8 cellular contexts compared by ENCODE assay signal in the genomic region with DNA sequence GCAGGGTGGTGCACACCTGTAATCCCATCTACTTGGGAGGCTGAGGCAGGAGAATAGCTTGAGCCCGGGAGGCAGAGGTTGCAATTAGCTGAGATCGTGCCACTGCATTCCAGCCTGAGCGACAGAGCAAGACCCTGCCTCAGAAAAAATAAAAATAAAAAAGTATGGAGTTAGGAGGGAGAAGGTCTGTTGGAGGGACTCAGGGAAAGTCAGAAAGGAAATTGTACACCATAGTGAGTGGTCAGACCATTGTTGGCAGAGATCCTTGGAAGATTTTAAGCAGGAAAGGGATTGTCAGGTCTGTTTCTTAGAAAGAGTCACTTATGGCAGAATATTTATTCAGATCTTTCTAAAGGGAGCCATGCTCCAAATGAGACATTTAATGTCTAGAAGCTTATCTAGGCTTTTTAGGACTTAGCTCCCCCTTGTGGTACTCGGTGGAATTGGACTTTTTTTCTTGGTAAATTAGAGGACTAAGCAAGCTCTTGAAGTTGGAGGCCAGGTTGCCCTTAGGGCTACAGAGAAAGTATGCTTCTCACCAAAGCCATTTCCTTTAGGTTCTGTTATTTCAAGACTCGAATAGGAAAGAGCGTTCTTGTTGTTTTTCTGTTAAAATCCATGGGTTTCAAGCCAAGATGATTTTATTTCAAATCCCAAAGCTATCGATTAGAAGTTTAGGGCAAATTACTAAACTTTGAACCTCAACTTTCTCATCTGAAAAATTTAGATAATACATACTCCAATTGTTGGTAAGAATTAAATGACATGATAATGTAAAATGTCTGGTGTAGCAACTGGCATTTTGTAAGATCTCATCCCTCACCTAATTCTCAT. TPM values are rescaled to one million over a fixed set of nuclear protein-coding genes. Genes with fewer than 3 reads are reported as not detected.
DNase-seq lines count a peak whose midpoint lies in the region; ATAC-seq, FAIRE-seq and TF ChIP-seq lines count a peak whose summit lies in the region.

No MANE protein-coding gene starts in this region.

- TF ChIP-seq CTCF in GM23338 (conservative IDR thresholded peaks at IDR 0.05; ENCODE audit: low read depth in 2 of 2), result peak; percentile 80 to 95
- TF ChIP-seq CTCF in Peyer's patch (IDR thresholded peaks at IDR 0.05), result peak; percentile 66 to 95 (median 88)
- TF ChIP-seq CTCF in parathyroid adenoma (IDR thresholded peaks at IDR 0.05), result peak; percentile 82

- H3K36me3 ChIP-seq in GM23338 (ENCODE audit: insufficient read depth) (peaks cover 31% of the 10 kb centered on the region; the same call in 1 of the 2 replicates), Peyer's patch (peaks cover 0 to 65% (median 0%) of the 10 kb centered on the region in 3 donors), parathyroid adenoma (ENCODE audit: control insufficient read depth, insufficient read depth, low read length) (no peaks in the 10 kb centered on the region)

- intact Hi-C loops in activated T-helper 2 cell treated with anti-CD3 and anti-CD28 coated beads, Interferon-gamma antibody, Interleukin-2, Interleukin-4, amounts not matched to agents 10 μg/mL and 5 μg/mL and 100 μg/mL, durations not matched to agents 14 hours and 24 hours and 36 hours (cut with micrococcal nuclease), result loop anchor here (1.0 to 5.0 kb wide), 3 partner anchors 16 to 169 kb away; a partner anchor contains a TSS

- no peaks in the 10 kb centered on the region for H3K9me2 ChIP-seq in GM23338 (ENCODE audit: insufficient read depth)

- no peaks in the 10 kb centered on the region for H3K79me2 ChIP-seq in GM23338 (replicated peaks; ENCODE audit: insufficient read depth)
- no peaks in the 10 kb centered on the region for H3K79me2 ChIP-seq in parathyroid adenoma

- H3K4me1 Mint-ChIP-seq in GM23338, result no peaks in the 10 kb centered on the region
- H3K4me1 Mint-ChIP-seq in activated T-helper 2 cell treated with anti-CD3 and anti-CD28 coated beads, Interferon-gamma antibody, Interleukin-2, Interleukin-4, amounts not matched to agents 10 μg/mL and 5 μg/mL and 100 μg/mL, durations not matched to agents 14 hours and 24 hours and 36 hours (ENCODE audit: low read depth), result peaks cover 10% of the 10 kb centered on the region

- peak; percentile 93 for FAIRE-seq in G401.6 (lab: Jason Lieb, UNC)
- FAIRE-seq in frontal cortex (lab: Jason Lieb, UNC), result peak; percentile 3

- ATAC-seq in GM23338 (peak; percentile 74), HG02763 (IDR thresholded peaks at IDR 0.05; ENCODE audit: unreplicated experiment) (no peak)

- DNase-seq in GM23338 (ENCODE audit: low spot score) (peak; percentile 94), LoVo (ENCODE audit: low spot score) (peak; percentile 80), Peyer's patch (peak in 2 of 3 donors; percentile 61 to 82), frontal cortex (ENCODE audit: low spot score in 2 of 2) (peak; percentile 21 to 43)
- peak; percentile 53 for DNase-seq in activated T-helper 2 cell treated with anti-CD3 and anti-CD28 coated beads, Interferon-gamma antibody, Interleukin-2, Interleukin-4, amounts not matched to agents 10 μg/mL and 5 μg/mL and 100 μg/mL, durations not matched to agents 14 hours and 24 hours and 36 hours (ENCODE audit: low spot score)

- no peak overlapping the region for H3K27ac Mint-ChIP-seq in GM23338
- H3K27ac Mint-ChIP-seq in activated T-helper 2 cell treated with anti-CD3 and anti-CD28 coated beads, Interferon-gamma antibody, Interleukin-2, Interleukin-4, amounts not matched to agents 10 μg/mL and 5 μg/mL and 100 μg/mL, durations not matched to agents 14 hours and 24 hours and 36 hours, result no peak overlapping the region

- peaks cover 53% of the 10 kb centered on the region for H3K36me3 Mint-ChIP-seq in GM23338 (ENCODE audit: low read depth)
- peaks cover 58% of the 10 kb centered on the region for H3K36me3 Mint-ChIP-seq in activated T-helper 2 cell treated with anti-CD3 and anti-CD28 coated beads, Interferon-gamma antibody, Interleukin-2, Interleukin-4, amounts not matched to agents 10 μg/mL and 5 μg/mL and 100 μg/mL, durations not matched to agents 14 hours and 24 hours and 36 hours (ENCODE audit: low read depth)

- TF ChIP-seq POLR2A in Peyer's patch (IDR thresholded peaks at IDR 0.05), result no peak

- no peak overlapping the region for H3K9ac ChIP-seq in parathyroid adenoma

- H3K4me1 ChIP-seq in GM23338 (ENCODE audit: insufficient read depth), result no peaks in the 10 kb centered on the region
- H3K4me1 ChIP-seq in Peyer's patch, result no peaks in the 10 kb centered on the region
- no peaks in the 10 kb centered on the region for H3K4me1 ChIP-seq in parathyroid adenoma

- H3K27me3 ChIP-seq in GM23338 (ENCODE audit: insufficient read depth), result no peaks in the 10 kb centered on the region
- H3K27me3 ChIP-seq in Peyer's patch, result no peaks in the 10 kb centered on the region
- no peaks in the 10 kb centered on the region for H3K27me3 ChIP-seq in parathyroid adenoma (ENCODE audit: control insufficient read depth, insufficient read depth, low read length)

- no peaks in the 10 kb centered on the region for H3K27me3 Mint-ChIP-seq in GM23338 (ENCODE audit: insufficient read depth, low read depth, poor library complexity)
- H3K27me3 Mint-ChIP-seq in activated T-helper 2 cell treated with anti-CD3 and anti-CD28 coated beads, Interferon-gamma antibody, Interleukin-2, Interleukin-4, amounts not matched to agents 10 μg/mL and 5 μg/mL and 100 μg/mL, durations not matched to agents 14 hours and 24 hours and 36 hours (ENCODE audit: low read depth), result no peaks in the 10 kb centered on the region

- H3K4me3 Mint-ChIP-seq in GM23338, result no peak overlapping the region
- no peak overlapping the region for H3K4me3 Mint-ChIP-seq in activated T-helper 2 cell treated with anti-CD3 and anti-CD28 coated beads, Interferon-gamma antibody, Interleukin-2, Interleukin-4, amounts not matched to agents 10 μg/mL and 5 μg/mL and 100 μg/mL, durations not matched to agents 14 hours and 24 hours and 36 hours (ENCODE audit: low read depth)

- H4K20me1 ChIP-seq in GM23338 (replicated peaks; ENCODE audit: insufficient read depth), result no peaks in the 10 kb centered on the region; the same call in none of the 2 replicates

- H2AFZ ChIP-seq in GM23338 (no peak overlapping the region), parathyroid adenoma (no peak overlapping the region)

- H3K4me2 ChIP-seq in GM23338, result no peak overlapping the region
- H3K4me2 ChIP-seq in parathyroid adenoma (ENCODE audit: low read length), result no peak overlapping the region

- H3K4me3 ChIP-seq in GM23338 (no peak overlapping the region), Peyer's patch (no peak overlapping the region), parathyroid adenoma (ENCODE audit: low read depth, low read length) (no peak overlapping the region)

- H3F3A ChIP-seq in GM23338 (replicated peaks; ENCODE audit: low read depth), result no peaks in the 10 kb centered on the region

- no peaks in the 10 kb centered on the region for H3K9me3 ChIP-seq in Peyer's patch
- H3K9me3 ChIP-seq in parathyroid adenoma (ENCODE audit: control insufficient read depth, low read length), result no peaks in the 10 kb centered on the region

- H3K27ac ChIP-seq in GM23338 (ENCODE audit: low read depth) (no peak overlapping the region), Peyer's patch (no peak overlapping the region), parathyroid adenoma (no peak overlapping the region)

- no peaks in the 10 kb centered on the region; the same call in 2 of the 3 replicates for H3K9me3 Mint-ChIP-seq in GM23338
- no peaks in the 10 kb centered on the region for H3K9me3 Mint-ChIP-seq in activated T-helper 2 cell treated with anti-CD3 and anti-CD28 coated beads, Interferon-gamma antibody, Interleukin-2, Interleukin-4, amounts not matched to agents 10 μg/mL and 5 μg/mL and 100 μg/mL, durations not matched to agents 14 hours and 24 hours and 36 hours

RNA-seq across cellular contexts. Expression of a gene that starts 16.5 kb away (rescaled TPM):
- 32.7 and 42.6 TPM in 2 replicates for total RNA-seq in GM23338 (2014; rRNA removed; shearing (Covaris generic))
- 33.4 and 40.0 TPM in 2 replicates for polyA plus RNA-seq in GM23338 (2016; fragmentation: Nextera tagmentation; extraction: Ambion mirVana)
- total RNA-seq in Peyer's patch (100 to 1,000 TPM in 1 of 4 donors, 10 to 100 TPM in 3; 53.1 to 133 (median 75.0) TPM), frontal cortex (46.5 TPM)
- total RNA-seq in activated T-helper 2 cell treated with anti-CD3 and anti-CD28 coated beads, Interferon-gamma antibody, Interleukin-2, Interleukin-4, amounts not matched to agents 10 μg/mL and 5 μg/mL and 100 μg/mL, durations not matched to agents 14 hours and 24 hours and 36 hours, result 40.6 and 44.4 TPM in 2 replicates

RNA-seq across cellular contexts. Expression of a gene that starts 44.7 kb away (rescaled TPM):
- total RNA-seq in GM23338 (2014; rRNA removed; shearing (Covaris generic)), result 13.3 and 16.3 TPM in 2 replicates
- 5.5 and 5.7 TPM in 2 replicates for polyA plus RNA-seq in GM23338 (2016; fragmentation: Nextera tagmentation; extraction: Ambion mirVana)
- total RNA-seq in Peyer's patch (10 to 100 TPM in 1 of 4 donors, 1 to 10 TPM in 3; 1.6 to 12.4 (median 4.4) TPM), frontal cortex (23.6 TPM)
- 17.6 and 17.9 TPM in 2 replicates for total RNA-seq in activated T-helper 2 cell treated with anti-CD3 and anti-CD28 coated beads, Interferon-gamma antibody, Interleukin-2, Interleukin-4, amounts not matched to agents 10 μg/mL and 5 μg/mL and 100 μg/mL, durations not matched to agents 14 hours and 24 hours and 36 hours

Comparison
In these comparisons a context has a peak if more than half of its experiments do, and no peak if none do; other contexts are left out.
1. DNase-seq: peak in every context shown above with its lines; median percentile 94 in GM23338; 80 in LoVo; 72 in Peyer's patch; 53 in activated T-helper 2 cell treated with anti-CD3 and anti-CD28 coated beads, Interferon-gamma antibody, Interleukin-2, Interleukin-4, amounts not matched to agents 10 μg/mL and 5 μg/mL and 100 μg/mL, durations not matched to agents 14 hours and 24 hours and 36 hours; 32 in frontal cortex.